Comparison of ENCODE assay signal across 28 cellular contexts in the genomic region with DNA sequence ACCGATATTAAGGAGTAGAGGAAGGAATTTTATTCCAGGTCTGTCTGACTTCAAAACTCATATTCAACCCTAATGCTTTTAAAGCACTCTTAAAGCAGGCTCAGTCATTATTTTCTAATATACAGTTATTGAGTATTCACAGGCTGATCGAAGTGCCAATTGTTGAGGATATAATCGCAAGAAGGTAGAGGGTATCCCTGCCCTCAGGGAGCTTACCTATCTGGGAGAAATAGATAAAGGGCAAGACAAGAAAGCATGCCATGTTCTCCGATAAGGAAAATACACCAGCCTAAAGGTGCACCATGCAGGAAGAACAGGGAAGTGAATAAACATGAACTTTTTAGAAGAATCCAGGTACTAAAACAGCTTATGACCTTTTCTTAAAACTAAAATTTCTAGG.
"Had no signal": no experiment of that assay in that cellular context is flagged by ENCODE, and none has a peak within 500 bp of the region (broad histone marks: within the 10 kb centered on the region; RNA-seq: fewer than 3 reads in every experiment).

No MANE protein-coding gene starts in this region.

- H3K27me3 ChIP-seq: stomach, suprapubic skin, testis, tibial artery, tibial nerve, transverse colon, upper lobe of left lung, upper lobe of right lung, uterus, vagina had no signal

- H3K36me3 ChIP-seq: suprapubic skin, thoracic aorta, tibial artery, tibial nerve, transverse colon, upper lobe of left lung, upper lobe of right lung, uterus, vagina had no signal

- H3K4me1 ChIP-seq: stomach, suprapubic skin, testis, tibial artery, tibial nerve, transverse colon, upper lobe of left lung, upper lobe of right lung, uterus, vagina had no signal

- H3K4me3 ChIP-seq: stomach, suprapubic skin, testis, thoracic aorta, tibial artery, tibial nerve, transverse colon, upper lobe of left lung, upper lobe of right lung, uterus, vagina had no signal

- H3K36me3 Mint-ChIP-seq: type B pancreatic cell had no signal

- H3K27ac Mint-ChIP-seq: stimulated activated effector memory CD8-positive, alpha-beta T cell treated with anti-CD3 and anti-CD28 coated beads, Interleukin-12 subunit alpha, Interleukin-12 subunit beta, amount 100 ng/mL, for 72 hours; stimulated activated memory B cell treated with anti-CD40 and anti-IgM and Interleukin-4, amounts not matched to agents 10 μg/mL and 1 μg/mL and 100 μg/mL, for 72 hours; stimulated activated naive B cell treated with anti-CD40 and anti-IgM and Interleukin-4, amounts not matched to agents 10 μg/mL and 1 μg/mL and 100 μg/mL, for 72 hours; stimulated activated naive CD8-positive, alpha-beta T cell treated with anti-CD3 and anti-CD28 coated beads, Interleukin-15, amount 100 ng/mL, for 72 hours; stimulated activated naive CD8-positive, alpha-beta T cell treated with anti-CD3 and anti-CD28 coated beads, Interleukin-15, Interleukin-2, amounts not matched to agents 100 ng/mL and 50 ng/mL, for 24 hours; type B pancreatic cell had no signal

- H3K27ac ChIP-seq: stomach, suprapubic skin, testis, thoracic aorta, tibial artery, tibial nerve, transverse colon, upper lobe of left lung, upper lobe of right lung, uterus, vagina had no signal

- H3K27me3 Mint-ChIP-seq: stimulated activated memory B cell treated with anti-CD40 and anti-IgM and Interleukin-4, amounts not matched to agents 10 μg/mL and 1 μg/mL and 100 μg/mL, for 72 hours; stimulated activated naive B cell treated with anti-CD40 and anti-IgM and Interleukin-4, amounts not matched to agents 10 μg/mL and 1 μg/mL and 100 μg/mL, for 72 hours; stimulated activated naive CD8-positive, alpha-beta T cell treated with anti-CD3 and anti-CD28 coated beads, Interleukin-15, amount 100 ng/mL, for 72 hours; stimulated activated naive CD8-positive, alpha-beta T cell treated with anti-CD3 and anti-CD28 coated beads, Interleukin-15, Interleukin-2, amounts not matched to agents 100 ng/mL and 50 ng/mL, for 24 hours; type B pancreatic cell had no signal

- FAIRE-seq: urothelium cell line had no signal

- H3K4me3 Mint-ChIP-seq: stimulated activated effector memory CD8-positive, alpha-beta T cell treated with anti-CD3 and anti-CD28 coated beads, Interleukin-12 subunit alpha, Interleukin-12 subunit beta, amount 100 ng/mL, for 72 hours; stimulated activated memory B cell treated with anti-CD40 and anti-IgM and Interleukin-4, amounts not matched to agents 10 μg/mL and 1 μg/mL and 100 μg/mL, for 72 hours; stimulated activated naive B cell treated with anti-CD40 and anti-IgM and Interleukin-4, amounts not matched to agents 10 μg/mL and 1 μg/mL and 100 μg/mL, for 72 hours; stimulated activated naive CD8-positive, alpha-beta T cell treated with anti-CD3 and anti-CD28 coated beads, Interleukin-15, amount 100 ng/mL, for 72 hours; stimulated activated naive CD8-positive, alpha-beta T cell treated with anti-CD3 and anti-CD28 coated beads, Interleukin-15, Interleukin-2, amounts not matched to agents 100 ng/mL and 50 ng/mL, for 24 hours; type B pancreatic cell had no signal

- H3K9me3 ChIP-seq: suprapubic skin, testis, thoracic aorta, tibial artery, transverse colon, upper lobe of right lung, uterus, vagina had no signal

- H3K4me1 Mint-ChIP-seq: stimulated activated effector memory CD8-positive, alpha-beta T cell treated with anti-CD3 and anti-CD28 coated beads, Interleukin-12 subunit alpha, Interleukin-12 subunit beta, amount 100 ng/mL, for 72 hours; stimulated activated memory B cell treated with anti-CD40 and anti-IgM and Interleukin-4, amounts not matched to agents 10 μg/mL and 1 μg/mL and 100 μg/mL, for 72 hours; stimulated activated naive B cell treated with anti-CD40 and anti-IgM and Interleukin-4, amounts not matched to agents 10 μg/mL and 1 μg/mL and 100 μg/mL, for 72 hours; stimulated activated naive CD8-positive, alpha-beta T cell treated with anti-CD3 and anti-CD28 coated beads, Interleukin-15, amount 100 ng/mL, for 72 hours had no signal

- H3K9me3 Mint-ChIP-seq: stimulated activated effector memory CD8-positive, alpha-beta T cell treated with anti-CD3 and anti-CD28 coated beads, Interleukin-12 subunit alpha, Interleukin-12 subunit beta, amount 100 ng/mL, for 72 hours; type B pancreatic cell had no signal

- DNase-seq: stimulated activated CD4-positive, alpha-beta T cell treated with anti-CD3 and anti-CD28 coated beads, Interleukin-2, amount 100 ng/mL, for 48 hours; stimulated activated CD4-positive, alpha-beta T cell treated with anti-CD3 and anti-CD28 coated beads, Interleukin-4, amount 100 ng/mL, for 1 hour; stimulated activated CD4-positive, alpha-beta T cell treated with anti-CD3 and anti-CD28 coated beads, Interleukin-4, amount 100 ng/mL, for 24 hours; stimulated activated CD4-positive, alpha-beta T cell treated with anti-CD3 and anti-CD28 coated beads, Interleukin-4, amount 100 ng/mL, for 4 hours; stimulated activated CD8-positive, alpha-beta memory T cell treated with anti-CD3 and anti-CD28 coated beads, Interleukin-4, amount 100 ng/mL, for 48 hours; stimulated activated naive B cell treated with anti-CD40 and anti-IgM and Interleukin-4, amounts not matched to agents 10 μg/mL and 1 μg/mL and 100 μg/mL, for 72 hours; stimulated activated naive CD4-positive, alpha-beta T cell; stimulated activated naive CD4-positive, alpha-beta T cell treated with Interleukin-2 at 50 U/mL for 16 hours; stimulated activated naive CD8-positive, alpha-beta T cell treated with anti-CD3 and anti-CD28 coated beads, Interleukin-15, amount 100 ng/mL, for 72 hours; stimulated activated naive CD8-positive, alpha-beta T cell treated with anti-CD3 and anti-CD28 coated beads, Interleukin-15, Interleukin-2, amounts not matched to agents 100 U/mL and 50 U/mL, for 24 hours; stomach; substantia nigra; testis; tibial artery; transverse colon; trophoblast cell; upper lobe of left lung; upper lobe of right lung; uterus had no signal

- ATAC-seq: stimulated activated effector memory CD8-positive, alpha-beta T cell treated with anti-CD3 and anti-CD28 coated beads, Interleukin-12 subunit alpha, Interleukin-12 subunit beta, amount 100 ng/mL, for 72 hours; stimulated activated memory B cell treated with anti-CD40 and anti-IgM and Interleukin-4, amounts not matched to agents 10 μg/mL and 1 μg/mL and 100 μg/mL, for 72 hours; stimulated activated naive B cell treated with anti-CD40 and anti-IgM and Interleukin-4, amounts not matched to agents 10 μg/mL and 1 μg/mL and 100 μg/mL, for 72 hours; stimulated activated naive CD8-positive, alpha-beta T cell treated with anti-CD3 and anti-CD28 coated beads, Interleukin-15, amount 100 ng/mL, for 72 hours; stimulated activated naive CD8-positive, alpha-beta T cell treated with anti-CD3 and anti-CD28 coated beads, Interleukin-15, Interleukin-2, amounts not matched to agents 100 U/mL and 50 U/mL, for 24 hours; upper lobe of right lung had no signal
